ENCODE assay signal across 1 cellular context in genomic region chr2:227394403-227394802, GRCh38.
TF ChIP-seq lines count a peak whose summit lies in the region.

No MANE protein-coding gene starts in this region.

TF ChIP-seq in GM12878, 131 proteins besides CTCF, POLR2A, EP300 and RAD21:
- no peak for TF ChIP-seq PML (IDR thresholded peaks at IDR 0.05; ENCODE audit: low read length)
- no peak for TF ChIP-seq NR2F1 (conservative IDR thresholded peaks at IDR 0.05)
- TF ChIP-seq PRDM15 (CRISPR knock-in tag; IDR thresholded peaks at IDR 0.05) = no peak
- no peak for TF ChIP-seq ZNF384 (IDR thresholded peaks at IDR 0.05; ENCODE audit: borderline replicate concordance, low read depth, low read length)
- TF ChIP-seq MTA2 (IDR thresholded peaks at IDR 0.05; ENCODE audit: low read depth) = no peak
- TF ChIP-seq ETV6 (conservative IDR thresholded peaks at IDR 0.05 in 1 of 2, IDR thresholded peaks at IDR 0.05 in 1 of 2; ENCODE audit: borderline replicate concordance in 1 of 2, low read depth in 1 of 2) = no peak
- TF ChIP-seq SUPT20H (IDR thresholded peaks at IDR 0.05; ENCODE audit: borderline replicate concordance, control insufficient read depth, low read depth, low read length) = no peak
- TF ChIP-seq ZBED1 (IDR thresholded peaks at IDR 0.05; ENCODE audit: borderline replicate concordance) = no peak
- TF ChIP-seq, protein P1, sequence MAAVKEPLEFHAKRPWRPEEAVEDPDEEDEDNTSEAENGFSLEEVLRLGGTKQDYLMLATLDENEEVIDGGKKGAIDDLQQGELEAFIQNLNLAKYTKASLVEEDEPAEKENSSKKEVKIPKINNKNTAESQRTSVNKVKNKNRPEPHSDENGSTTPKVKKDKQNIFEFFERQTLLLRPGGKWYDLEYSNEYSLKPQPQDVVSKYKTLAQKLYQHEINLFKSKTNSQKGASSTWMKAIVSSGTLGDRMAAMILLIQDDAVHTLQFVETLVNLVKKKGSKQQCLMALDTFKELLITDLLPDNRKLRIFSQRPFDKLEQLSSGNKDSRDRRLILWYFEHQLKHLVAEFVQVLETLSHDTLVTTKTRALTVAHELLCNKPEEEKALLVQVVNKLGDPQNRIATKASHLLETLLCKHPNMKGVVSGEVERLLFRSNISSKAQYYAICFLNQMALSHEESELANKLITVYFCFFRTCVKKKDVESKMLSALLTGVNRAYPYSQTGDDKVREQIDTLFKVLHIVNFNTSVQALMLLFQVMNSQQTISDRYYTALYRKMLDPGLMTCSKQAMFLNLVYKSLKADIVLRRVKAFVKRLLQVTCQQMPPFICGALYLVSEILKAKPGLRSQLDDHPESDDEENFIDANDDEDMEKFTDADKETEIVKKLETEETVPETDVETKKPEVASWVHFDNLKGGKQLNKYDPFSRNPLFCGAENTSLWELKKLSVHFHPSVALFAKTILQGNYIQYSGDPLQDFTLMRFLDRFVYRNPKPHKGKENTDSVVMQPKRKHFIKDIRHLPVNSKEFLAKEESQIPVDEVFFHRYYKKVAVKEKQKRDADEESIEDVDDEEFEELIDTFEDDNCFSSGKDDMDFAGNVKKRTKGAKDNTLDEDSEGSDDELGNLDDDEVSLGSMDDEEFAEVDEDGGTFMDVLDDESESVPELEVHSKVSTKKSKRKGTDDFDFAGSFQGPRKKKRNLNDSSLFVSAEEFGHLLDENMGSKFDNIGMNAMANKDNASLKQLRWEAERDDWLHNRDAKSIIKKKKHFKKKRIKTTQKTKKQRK (IDR thresholded peaks at IDR 0.05; ENCODE audit: low read depth, low read length) = no peak
- TF ChIP-seq SKIL (IDR thresholded peaks at IDR 0.05; ENCODE audit: low read depth, poor library complexity, severe bottlenecking) = no peak
- TF ChIP-seq SIX5 (IDR thresholded peaks at IDR 0.05; ENCODE audit: low read depth, low read length, severe bottlenecking) = no peak
- TF ChIP-seq KLF5 (IDR thresholded peaks at IDR 0.05; ENCODE audit: partially characterized antibody) = no peak
- no peak for TF ChIP-seq RAD51 (IDR thresholded peaks at IDR 0.05)
- no peak for TF ChIP-seq IKZF2 (IDR thresholded peaks at IDR 0.05)
- TF ChIP-seq RB1 (IDR thresholded peaks at IDR 0.05; ENCODE audit: borderline replicate concordance) = no peak
TF ChIP-seq in GM12878: peak in this region for 0.
